15 cellular contexts compared by ENCODE assay signal in genomic region chr13:99340638-99341037, GRCh38. TPM values are rescaled to one million over a fixed set of nuclear protein-coding genes. Genes with fewer than 3 reads are reported as not detected.
DNase-seq lines count a peak whose midpoint lies in the region; ATAC-seq and TF ChIP-seq lines count a peak whose summit lies in the region.
"Had no signal": no experiment of that assay in that cellular context is flagged by ENCODE, and none has a peak within 500 bp of the region (broad histone marks: within the 10 kb centered on the region; RNA-seq: fewer than 3 reads in every experiment).

No MANE protein-coding gene starts in this region.

- H3K36me3 ChIP-seq in CD8-positive, alpha-beta memory T cell (ENCODE audit: insufficient read depth, low read length) = peaks cover 29% of the 10 kb centered on the region
- peaks cover 0 to 42% (median 5%) of the 10 kb centered on the region in 3 experiments for H3K36me3 ChIP-seq in naive thymus-derived CD4-positive, alpha-beta T cell (ENCODE audit: control insufficient read depth in 2 of 3, insufficient read depth in 3 of 3, low read length in 3 of 3)

- H3K27me3 Mint-ChIP-seq in CD4-positive, alpha-beta T cell = no peaks in the 10 kb centered on the region
- no peaks in the 10 kb centered on the region for H3K27me3 Mint-ChIP-seq in CD8-positive, alpha-beta memory T cell
- H3K27me3 Mint-ChIP-seq in T-cell (no peaks in the 10 kb centered on the region), chondrocyte (ENCODE audit: low read depth) (no peaks in the 10 kb centered on the region)
- no peaks in the 10 kb centered on the region for H3K27me3 Mint-ChIP-seq in naive thymus-derived CD4-positive, alpha-beta T cell

- H3K27ac Mint-ChIP-seq in CD4-positive, alpha-beta T cell = peak overlapping the region; percentile 94
- peak overlapping the region; percentile 47 to 96 (median 87) for H3K27ac Mint-ChIP-seq in CD8-positive, alpha-beta memory T cell
- peak overlapping the region; percentile 93 to 99 for H3K27ac Mint-ChIP-seq in T-cell
- peak overlapping the region in 8 of 9 donors; percentile 46 to 96 (median 84) for H3K27ac Mint-ChIP-seq in naive thymus-derived CD4-positive, alpha-beta T cell
- H3K27ac Mint-ChIP-seq in chondrocyte (ENCODE audit: unreplicated experiment) = no peak overlapping the region
- H3K27ac Mint-ChIP-seq: H9 had no signal

- CTCF ChIA-PET in CD4-positive, alpha-beta T cell (lab: Charles Lee) = interaction anchor here (0.6 to 3.0 kb wide), 7 partner anchors 12 to 139 kb away, joined by 3 to 13 read pairs (median 4); no protein-coding TSS in a partner anchor
- CTCF ChIA-PET in CD8-positive, alpha-beta memory T cell (lab: Charles Lee) = interaction anchor here (1.4 to 2.8 kb wide), 4 partner anchors 11 to 164 kb away, joined by 3 to 9 read pairs (median 6); no protein-coding TSS in a partner anchor
- CTCF ChIA-PET in T-cell (lab: Charles Lee) = interaction anchor here in 1 of 2 donors (1.0 to 2.7 kb wide), 4 partner anchors 12 to 96 kb away, joined by 4 to 17 read pairs (median 5); no protein-coding TSS in a partner anchor
- CTCF ChIA-PET in naive thymus-derived CD4-positive, alpha-beta T cell (lab: Charles Lee) = interaction anchor here (0.6 to 2.3 kb wide), 5 partner anchors 11 to 140 kb away, joined by 3 to 10 read pairs (median 7); partner anchors contain the start of gene UBAC2

- no peak for DNase-seq in CD4-positive, alpha-beta T cell
- no peak for DNase-seq in CD8-positive, alpha-beta memory T cell
- no peak for DNase-seq in T-cell
- DNase-seq in naive thymus-derived CD4-positive, alpha-beta T cell = no peak
- DNase-seq in chondrocyte (ENCODE audit: low spot score) = no peak
- DNase-seq in NCI-H2227 treated with DMSO at 0.1 percent for 48 hours (lab: John Stamatoyannopoulos, UW) = no peak
- no peak for DNase-seq in NCI-H1694 (lab: John Stamatoyannopoulos, UW)
- DNase-seq: DMS53, H9, Kasumi-1, NCI-H1417, NCI-H2029, NCI-H2171 treated with DMSO at 0.1 percent for 48 hours, NCI-H510A treated with DMSO at 0.1 percent for 48 hours had no signal

- no peaks in the 10 kb centered on the region for H3K9me3 Mint-ChIP-seq in CD4-positive, alpha-beta T cell
- no peaks in the 10 kb centered on the region for H3K9me3 Mint-ChIP-seq in CD8-positive, alpha-beta memory T cell
- H3K9me3 Mint-ChIP-seq in T-cell (no peaks in the 10 kb centered on the region), chondrocyte (ENCODE audit: low read depth) (no peaks in the 10 kb centered on the region)
- peaks cover 0 to 3% (median 0%) of the 10 kb centered on the region in 11 donors for H3K9me3 Mint-ChIP-seq in naive thymus-derived CD4-positive, alpha-beta T cell
- H3K9me3 Mint-ChIP-seq: H9 had no signal

- H3K36me3 Mint-ChIP-seq in CD4-positive, alpha-beta T cell (ENCODE audit: low read depth) = peaks cover 92% of the 10 kb centered on the region
- peaks cover 18 to 80% (median 45%) of the 10 kb centered on the region in 3 donors for H3K36me3 Mint-ChIP-seq in CD8-positive, alpha-beta memory T cell
- H3K36me3 Mint-ChIP-seq in T-cell = peaks cover 75% of the 10 kb centered on the region
- peaks cover 12 to 67% (median 47%) of the 10 kb centered on the region in 5 donors for H3K36me3 Mint-ChIP-seq in naive thymus-derived CD4-positive, alpha-beta T cell
- H3K36me3 Mint-ChIP-seq in chondrocyte (ENCODE audit: low read depth) = peaks cover 28% of the 10 kb centered on the region

- no peak for ATAC-seq in CD4-positive, alpha-beta T cell (ENCODE audit: poor library complexity)
- no peak for ATAC-seq in T-cell (replicated peaks in 1 of 4)
- ATAC-seq in naive thymus-derived CD4-positive, alpha-beta T cell = no peak

- peak overlapping the region; percentile 0 for H3K4me3 ChIP-seq in CD8-positive, alpha-beta memory T cell (ENCODE audit: low read length)
- peak overlapping the region; percentile 42 for H3K4me3 ChIP-seq in naive thymus-derived CD4-positive, alpha-beta T cell (ENCODE audit: low read length)

- no peak for TF ChIP-seq CTCF in CD4-positive, alpha-beta T cell (IDR thresholded peaks at IDR 0.05)
- TF ChIP-seq CTCF in chondrocyte (IDR thresholded peaks at IDR 0.05) = no peak

- peaks cover 75% of the 10 kb centered on the region for H3K4me1 ChIP-seq in CD8-positive, alpha-beta memory T cell (ENCODE audit: insufficient read depth, low read length)
- H3K4me1 ChIP-seq in naive thymus-derived CD4-positive, alpha-beta T cell (ENCODE audit: control insufficient read depth in 2 of 2, insufficient read depth in 2 of 2, low read length in 2 of 2) = peaks cover 38 to 39% of the 10 kb centered on the region in 2 donors

- no peaks in the 10 kb centered on the region for H3K27me3 ChIP-seq in CD4-positive, alpha-beta T cell (ENCODE audit: control insufficient read depth, insufficient read depth, low read length)
- no peaks in the 10 kb centered on the region for H3K27me3 ChIP-seq in CD8-positive, alpha-beta memory T cell (ENCODE audit: insufficient read depth, low read length, poor library complexity, severe bottlenecking)
- H3K27me3 ChIP-seq in naive thymus-derived CD4-positive, alpha-beta T cell (ENCODE audit: control insufficient read depth in 2 of 2, insufficient read depth in 2 of 2, low read length in 2 of 2) = no peaks in the 10 kb centered on the region

- POLR2A ChIA-PET in CD4-positive, alpha-beta T cell (lab: Charles Lee) = interaction anchor here (0.7 to 4.7 kb wide), 6 partner anchors 13 to 41 kb away, joined by 3 to 49 read pairs (median 5); no protein-coding TSS in a partner anchor
- POLR2A ChIA-PET in CD8-positive, alpha-beta memory T cell (lab: Charles Lee) = interaction anchor here (0.6 to 1.0 kb wide), 2 partner anchors 12 to 138 kb away, joined by 3 to 4 read pairs; no protein-coding TSS in a partner anchor
- POLR2A ChIA-PET in T-cell (lab: Charles Lee) = interaction anchor here (0.6 to 1.1 kb wide), 4 partner anchors 8 to 95 kb away, joined by 3 to 6 read pairs (median 4); no protein-coding TSS in a partner anchor
- POLR2A ChIA-PET in naive thymus-derived CD4-positive, alpha-beta T cell (lab: Charles Lee) = interaction anchor here (0.8 to 5.4 kb wide), 10 partner anchors 10 to 69 kb away, joined by 3 to 57 read pairs (median 5); partner anchors contain the start of gene GPR183

- intact Hi-C loops in CD4-positive, alpha-beta T cell (cut with DNase I, micrococcal nuclease) = no loop called here
- intact Hi-C loops in naive thymus-derived CD4-positive, alpha-beta T cell (cut with micrococcal nuclease) = loop anchor here (1.0 to 2.0 kb wide), 2 partner anchors 18 kb away; no protein-coding TSS in a partner anchor

- H3K9me3 ChIP-seq in CD4-positive, alpha-beta T cell (ENCODE audit: control insufficient read depth, low read length) = no peaks in the 10 kb centered on the region
- no peaks in the 10 kb centered on the region for H3K9me3 ChIP-seq in CD8-positive, alpha-beta memory T cell (ENCODE audit: low read length)
- no peaks in the 10 kb centered on the region for H3K9me3 ChIP-seq in naive thymus-derived CD4-positive, alpha-beta T cell (ENCODE audit: control insufficient read depth in 2 of 3, low read length in 3 of 3)

- no peak overlapping the region for H3K27ac ChIP-seq in CD4-positive, alpha-beta T cell (ENCODE audit: low read depth, low read length)
- peak overlapping the region; percentile 1 for H3K27ac ChIP-seq in CD8-positive, alpha-beta memory T cell (ENCODE audit: low read depth, low read length)
- H3K27ac ChIP-seq in naive thymus-derived CD4-positive, alpha-beta T cell (ENCODE audit: low read depth, low read length) = peak overlapping the region; percentile 41

- H3K4me1 Mint-ChIP-seq in CD4-positive, alpha-beta T cell (ENCODE audit: low read depth) = peaks cover 88% of the 10 kb centered on the region
- peaks cover 82 to 97% (median 94%) of the 10 kb centered on the region in 3 donors for H3K4me1 Mint-ChIP-seq in CD8-positive, alpha-beta memory T cell
- peaks cover 70 to 90% (median 89%) of the 10 kb centered on the region in 3 donors for H3K4me1 Mint-ChIP-seq in T-cell
- peaks cover 42 to 95% (median 79%) of the 10 kb centered on the region in 7 donors for H3K4me1 Mint-ChIP-seq in naive thymus-derived CD4-positive, alpha-beta T cell
- H3K4me1 Mint-ChIP-seq in chondrocyte (ENCODE audit: low read depth) = peaks cover 18% of the 10 kb centered on the region

- peak overlapping the region; percentile 73 for H3K4me3 Mint-ChIP-seq in CD4-positive, alpha-beta T cell
- H3K4me3 Mint-ChIP-seq in CD8-positive, alpha-beta memory T cell = peak overlapping the region; percentile 67 to 90 (median 77)
- H3K4me3 Mint-ChIP-seq in T-cell (peak overlapping the region; percentile 67 to 77 (median 73)), chondrocyte (ENCODE audit: unreplicated experiment) (no peak overlapping the region)
- H3K4me3 Mint-ChIP-seq in naive thymus-derived CD4-positive, alpha-beta T cell = peak overlapping the region; percentile 23 to 79 (median 63)
- H3K4me3 Mint-ChIP-seq: H9 had no signal

RNA-seq across cellular contexts. Expression of gene GPR183, which starts 33.4 kb away (rescaled TPM):
- total RNA-seq in CD4-positive, alpha-beta T cell = 100 to 1,000 TPM; 330 to 337 TPM
- total RNA-seq in CD8-positive, alpha-beta memory T cell = 10 to 100 TPM; 61.5 to 62.8 TPM
- polyA plus RNA-seq in CD8-positive, alpha-beta memory T cell = 232 TPM
- total RNA-seq in T-cell = 100 to 1,000 TPM in 3 of 5 donors, 10 to 100 TPM in 2; 69.9 to 152 (median 100) TPM
- 100 to 1,000 TPM in 4 of 5 experiments, 10 to 100 TPM in 1; 26.8 to 231 (median 112) TPM for total RNA-seq in naive thymus-derived CD4-positive, alpha-beta T cell
- polyA plus RNA-seq in naive thymus-derived CD4-positive, alpha-beta T cell = 100 to 1,000 TPM; 234 to 241 TPM
- total RNA-seq in chondrocyte = 0.63 to 5.7 TPM (median 5.7 TPM) in 3 replicates
- total RNA-seq: H9, SK-MEL-5 had no signal

Comparison
In these comparisons a context has a peak if more than half of its experiments do, and no peak if none do; other contexts are left out.
1. intact Hi-C loops: an anchor here in naive thymus-derived CD4-positive, alpha-beta T cell (1.0 to 2.0 kb wide); none called in CD4-positive, alpha-beta T cell.